In genomic region chr7:36154255-36155212, GRCh38 we compare ENCODE assay signal across 8 cellular contexts. TPM values are rescaled to one million over a fixed set of nuclear protein-coding genes. Genes with fewer than 3 reads are reported as not detected.
DNase-seq lines count a peak whose midpoint lies in the region; ATAC-seq and TF ChIP-seq lines count a peak whose summit lies in the region.

No MANE protein-coding gene starts in this region.

- H3K9me3 ChIP-seq in mesodermal cell (ENCODE audit: control insufficient read depth, low read length) (no peaks in the 10 kb centered on the region), tibial nerve (no peaks in the 10 kb centered on the region)

- H3K36me3 ChIP-seq in mesodermal cell (ENCODE audit: control insufficient read depth, insufficient read depth, low read length) (no peaks in the 10 kb centered on the region), tibial nerve (no peaks in the 10 kb centered on the region), brain microvascular endothelial cell (replicated peaks) (no peaks in the 10 kb centered on the region)

- TF ChIP-seq EP300 in tibial nerve (IDR thresholded peaks at IDR 0.05): no peak

- H3K27ac ChIP-seq in mesodermal cell (ENCODE audit: low read depth, low read length, severe bottlenecking): no peak overlapping the region
- H3K27ac ChIP-seq in tibial nerve: peak overlapping the region in 2 of 4 donors; percentile 18 to 86
- H3K27ac ChIP-seq in brain microvascular endothelial cell: no peak overlapping the region

- DNase-seq in activated T-cell treated with anti-CD3 and anti-CD28 coated beads, Interleukin-2, amount 50 U/mL, for 4 hours: no peak
- no peak for DNase-seq in activated T-cell treated with anti-CD3 and anti-CD28 coated beads, Interleukin-2, amount 50 U/mL, for 48 hours
- DNase-seq in tibial nerve (ENCODE audit: low spot score in 2 of 2): no peak
- no peak for DNase-seq in brain microvascular endothelial cell
- no peak for DNase-seq in effector CD4-positive, alpha-beta T cell

- peaks cover 36% of the 10 kb centered on the region for H3K4me1 Mint-ChIP-seq in activated T-cell treated with anti-CD3 and anti-CD28 coated beads, Interleukin-2, amount 50 U/mL, for 4 hours (ENCODE audit: low read depth)
- peaks cover 63% of the 10 kb centered on the region for H3K4me1 Mint-ChIP-seq in brain

- H3K9me3 Mint-ChIP-seq in activated T-cell treated with anti-CD3 and anti-CD28 coated beads, Interleukin-2, amount 50 U/mL, for 4 hours: no peaks in the 10 kb centered on the region
- peaks cover 0 to 12% (median 0%) of the 10 kb centered on the region in 5 experiments for H3K9me3 Mint-ChIP-seq in brain

- TF ChIP-seq POLR2A in tibial nerve (IDR thresholded peaks at IDR 0.05): no peak

- ATAC-seq in activated T-cell treated with anti-CD3 and anti-CD28 coated beads, Interleukin-2, amount 50 U/mL, for 4 hours: no peak
- no peak for ATAC-seq in HG02759 (IDR thresholded peaks at IDR 0.05; ENCODE audit: unreplicated experiment)

- H3K4me3 ChIP-seq in mesodermal cell (ENCODE audit: extremely low read depth, insufficient read depth, low read length, poor library complexity, severe bottlenecking) (peak overlapping the region; percentile 67), tibial nerve (peak overlapping the region; percentile 49 to 89 (median 84)), brain microvascular endothelial cell (ENCODE audit: low read depth, low read length) (no peak overlapping the region)

- H3K27me3 Mint-ChIP-seq in activated T-cell treated with anti-CD3 and anti-CD28 coated beads, Interleukin-2, amount 50 U/mL, for 4 hours (ENCODE audit: low read depth): peaks cover 2% of the 10 kb centered on the region
- H3K27me3 Mint-ChIP-seq in brain: peaks cover 3% of the 10 kb centered on the region

- no peaks in the 10 kb centered on the region for H3K4me1 ChIP-seq in mesodermal cell (ENCODE audit: control insufficient read depth, insufficient read depth, low read length, poor library complexity, severe bottlenecking)
- H3K4me1 ChIP-seq in tibial nerve: peaks cover 0 to 67% (median 10%) of the 10 kb centered on the region in 4 donors

- H3K27me3 ChIP-seq in tibial nerve (no peaks in the 10 kb centered on the region), brain microvascular endothelial cell (replicated peaks) (no peaks in the 10 kb centered on the region)

- in situ Hi-C loops in brain microvascular endothelial cell (cut with HindIII; ENCODE audit: low pct_ligation_motif_present, low sequenced_read_pairs): no loop called here

- TF ChIP-seq CTCF in brain (conservative IDR thresholded peaks at IDR 0.05) (no peak), tibial nerve (IDR thresholded peaks at IDR 0.05) (no peak), brain microvascular endothelial cell (IDR thresholded peaks at IDR 0.05; ENCODE audit: low read depth, low read length, missing control alignments) (no peak)

- 96 to 97% methylated on average over 28 to 43 of the region's 44 CpGs for WGBS in mesodermal cell (ENCODE audit: insufficient coverage in 2 of 2), 2 experiments
- WGBS in tibial nerve, 2 donors: 85 to 93% methylated on average over 24 to 44 of the region's 44 CpGs

- H3K4me3 Mint-ChIP-seq in activated T-cell treated with anti-CD3 and anti-CD28 coated beads, Interleukin-2, amount 50 U/mL, for 4 hours: peak overlapping the region; percentile 75
- H3K4me3 Mint-ChIP-seq in brain: peak overlapping the region; percentile 76 to 91 (median 87)

- H3K36me3 Mint-ChIP-seq in activated T-cell treated with anti-CD3 and anti-CD28 coated beads, Interleukin-2, amount 50 U/mL, for 4 hours (ENCODE audit: insufficient read depth): no peaks in the 10 kb centered on the region
- no peaks in the 10 kb centered on the region for H3K36me3 Mint-ChIP-seq in brain

- peak overlapping the region in 4 of 5 experiments; percentile 43 to 94 (median 82) for H3K27ac Mint-ChIP-seq in brain

RNA-seq across cellular contexts. Expression of gene EEPD1, which starts 1.5 kb away (rescaled TPM):
- 1 to 10 TPM in 2 of 3 donors, under 1 TPM in 1; 0.63 to 1.4 (median 1.3) TPM for total RNA-seq in activated T-cell treated with anti-CD3 and anti-CD28 coated beads, Interleukin-2, amount 50 U/mL, for 4 hours
- 10.7 TPM for polyA plus RNA-seq in brain (ENCODE audit: insufficient read depth, low read depth, low replicate concordance)
- polyA plus RNA-seq in mesodermal cell (2013, experiment 1 of 2): 5.3 TPM
- polyA plus RNA-seq in mesodermal cell (2013, experiment 2 of 2): 7.7 TPM
- 10 to 100 TPM in 3 of 4 donors, 1 to 10 TPM in 1; 9.0 to 18.0 (median 16.5) TPM for total RNA-seq in tibial nerve

Comparison
In these comparisons a context has a peak if more than half of its experiments do, and no peak if none do; other contexts are left out.
1. RNA of gene EEPD1, which starts 1.5 kb away (total RNA-seq): 9.0 to 18.0 TPM in tibial nerve; 0.63 to 1.4 TPM in activated T-cell treated with anti-CD3 and anti-CD28 coated beads, Interleukin-2, amount 50 U/mL, for 4 hours; every median in the first group is over 4 times any median in the second.